ENCODE assay signal across 8 cellular contexts in genomic region chr16:11583889-11584565, GRCh38. TPM values are rescaled to one million over a fixed set of nuclear protein-coding genes. Genes with fewer than 3 reads are reported as not detected.
DNase-seq lines count a peak whose midpoint lies in the region; ATAC-seq and TF ChIP-seq lines count a peak whose summit lies in the region.

No MANE protein-coding gene starts in this region.

- no peak for DNase-seq in GM06990 (ENCODE audit: extremely low read depth, insufficient read length)
- peak; percentile 52 for DNase-seq in MV-4-11 (lab: John Stamatoyannopoulos, UW)
- DNase-seq in chondrocyte (ENCODE audit: low spot score), result no peak
- DNase-seq in nephron progenitor cell, result no peak
- no peak for DNase-seq in NCI-H510A treated with DMSO at 0.1 percent for 48 hours (lab: John Stamatoyannopoulos, UW)
- no peak for DNase-seq in COLO829 (ENCODE audit: low spot score)
- DNase-seq in GM19240 (ENCODE audit: insufficient read length, low spot score), result no peak

- TF ChIP-seq CTCF in GM06990 (IDR thresholded peaks at IDR 0.05; ENCODE audit: insufficient read depth, low read length, poor library complexity, severe bottlenecking), result no peak
- TF ChIP-seq CTCF in chondrocyte (IDR thresholded peaks at IDR 0.05), result no peak
- no peak for TF ChIP-seq CTCF in nephron progenitor cell (IDR thresholded peaks at IDR 0.05)

- H3K27ac Mint-ChIP-seq in chondrocyte (ENCODE audit: unreplicated experiment) (peak overlapping the region; percentile 53), nephron progenitor cell (peak overlapping the region; percentile 2)

- no peaks in the 10 kb centered on the region for H3K36me3 Mint-ChIP-seq in chondrocyte (ENCODE audit: low read depth)
- H3K36me3 Mint-ChIP-seq in nephron progenitor cell (ENCODE audit: low read depth), result peaks cover 5% of the 10 kb centered on the region

- H3K27me3 Mint-ChIP-seq in chondrocyte (ENCODE audit: low read depth) (no peaks in the 10 kb centered on the region), nephron progenitor cell (ENCODE audit: low read depth, poor library complexity) (peaks cover 24% of the 10 kb centered on the region)

- H3K36me3 ChIP-seq in GM06990 (ENCODE audit: control insufficient read depth, insufficient read depth, low read length), result no peaks in the 10 kb centered on the region

- H3K4me3 ChIP-seq in GM06990 (replicated peaks; ENCODE audit: low read depth, low read length), result peak overlapping the region; percentile 91

- no peaks in the 10 kb centered on the region for H3K9me3 Mint-ChIP-seq in chondrocyte (ENCODE audit: low read depth)
- H3K9me3 Mint-ChIP-seq in nephron progenitor cell, result peaks cover 3% of the 10 kb centered on the region

- H3K27me3 ChIP-seq in GM06990 (replicated peaks; ENCODE audit: control insufficient read depth, insufficient read depth, low read length), result no peaks in the 10 kb centered on the region

- H3K4me1 Mint-ChIP-seq in chondrocyte (ENCODE audit: low read depth) (peaks cover 51% of the 10 kb centered on the region), nephron progenitor cell (peaks cover 59% of the 10 kb centered on the region)

- H3K4me3 Mint-ChIP-seq in chondrocyte (ENCODE audit: unreplicated experiment), result peak overlapping the region; percentile 49
- peak overlapping the region; percentile 39 for H3K4me3 Mint-ChIP-seq in nephron progenitor cell

- ATAC-seq in HG03460 (IDR thresholded peaks at IDR 0.05; ENCODE audit: unreplicated experiment), result no peak

RNA-seq across cellular contexts. Expression of gene LITAF, which starts 2.7 kb away (rescaled TPM):
- 74.5 to 91.9 TPM (median 90.0 TPM) in 3 replicates for total RNA-seq in chondrocyte
